11 cellular contexts compared by ENCODE assay signal in the genomic region with DNA sequence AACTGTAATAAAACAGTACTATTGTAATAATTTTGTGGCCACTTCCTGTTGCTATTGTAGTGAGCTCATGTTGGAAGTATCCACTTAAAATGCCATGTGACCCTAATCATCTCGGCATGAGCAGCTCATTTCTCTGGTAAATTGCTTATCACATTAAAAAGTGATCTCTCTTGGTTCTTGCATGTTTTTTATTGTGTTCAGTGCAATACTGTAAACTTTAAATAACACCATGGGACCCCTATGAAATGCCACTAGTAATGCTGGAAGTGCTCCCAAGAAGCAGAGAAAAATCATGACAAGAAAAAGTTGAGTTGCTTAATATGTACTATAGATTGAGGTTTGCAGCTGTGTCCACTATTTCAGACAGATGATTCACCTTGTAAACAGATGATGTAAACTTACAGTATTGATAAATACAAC. TPM values are rescaled to one million over a fixed set of nuclear protein-coding genes. Genes with fewer than 3 reads are reported as not detected.
DNase-seq lines count a peak whose midpoint lies in the region; ATAC-seq, FAIRE-seq and TF ChIP-seq lines count a peak whose summit lies in the region.
"Had no signal": no experiment of that assay in that cellular context is flagged by ENCODE, and none has a peak within 500 bp of the region (broad histone marks: within the 10 kb centered on the region; RNA-seq: fewer than 3 reads in every experiment).

No MANE protein-coding gene starts in this region.

- no peak overlapping the region for H2BK15ac ChIP-seq in mesenchymal stem cell (ENCODE audit: low read depth, poor library complexity, severe bottlenecking)

- peaks cover 24% of the 10 kb centered on the region for H3K36me3 Mint-ChIP-seq in activated CD4-positive, alpha-beta T cell treated with anti-CD3 and anti-CD28 coated beads, Interleukin-2, amount 10 ng/mL, durations not matched to agents 24 days and 14 days (ENCODE audit: low read depth)
- peaks cover 33% of the 10 kb centered on the region for H3K36me3 Mint-ChIP-seq in activated T-helper 2 cell treated with anti-CD3 and anti-CD28 coated beads, Interferon-gamma antibody, Interleukin-2, Interleukin-4, amounts not matched to agents 10 μg/mL and 5 μg/mL and 100 μg/mL, durations not matched to agents 14 hours and 24 hours and 36 hours (ENCODE audit: low read depth)

- peaks cover 9% of the 10 kb centered on the region for H3K9me3 Mint-ChIP-seq in activated CD4-positive, alpha-beta T cell treated with anti-CD3 and anti-CD28 coated beads, Interleukin-2, amount 10 ng/mL, durations not matched to agents 24 days and 14 days
- H3K9me3 Mint-ChIP-seq in activated T-helper 2 cell treated with anti-CD3 and anti-CD28 coated beads, Interferon-gamma antibody, Interleukin-2, Interleukin-4, amounts not matched to agents 10 μg/mL and 5 μg/mL and 100 μg/mL, durations not matched to agents 14 hours and 24 hours and 36 hours = peaks cover 9% of the 10 kb centered on the region

- no peak overlapping the region for H4K91ac ChIP-seq in mesenchymal stem cell (ENCODE audit: low read length)

- no peak overlapping the region for H3K4me3 Mint-ChIP-seq in activated CD4-positive, alpha-beta T cell treated with anti-CD3 and anti-CD28 coated beads, Interleukin-2, amount 10 ng/mL, durations not matched to agents 24 days and 14 days
- H3K4me3 Mint-ChIP-seq in activated T-helper 2 cell treated with anti-CD3 and anti-CD28 coated beads, Interferon-gamma antibody, Interleukin-2, Interleukin-4, amounts not matched to agents 10 μg/mL and 5 μg/mL and 100 μg/mL, durations not matched to agents 14 hours and 24 hours and 36 hours (ENCODE audit: low read depth) = no peak overlapping the region
- H3K4me3 Mint-ChIP-seq: activated T-cell treated with anti-CD3 and anti-CD28 coated beads, Interleukin-2, amount 50 U/mL, for 24 hours; T-helper 2 cell treated with Interferon-gamma antibody and Interleukin-4, amounts not matched to agents 5 μg/mL and 100 μg/mL, for 36 hours had no signal

- no peak overlapping the region for H3K18ac ChIP-seq in mesenchymal stem cell (ENCODE audit: low read depth in 1 of 2, low read length in 2 of 2)

- H3K4me3 ChIP-seq in K562 (no peak overlapping the region), mesenchymal stem cell (ENCODE audit: insufficient read depth in 1 of 2, low read depth in 1 of 2, low read length in 2 of 2) (no peak overlapping the region)
- H3K4me3 ChIP-seq: stomach had no signal

- no peaks in the 10 kb centered on the region for H4K20me1 ChIP-seq in K562 (replicated peaks; ENCODE audit: control insufficient read depth, insufficient read depth, low read length)

- H3K9me3 ChIP-seq in K562 (replicated peaks; ENCODE audit: control insufficient read depth, insufficient read depth, low read depth, low read length) (0 out of 2 replicates have a peak, but pooled peaks cover 2% of the 10 kb centered on the region), mesenchymal stem cell (ENCODE audit: control insufficient read depth, low read length) (peaks cover 3% of the 10 kb centered on the region)
- H3K9me3 ChIP-seq: stomach had no signal

- H3K79me1 ChIP-seq in mesenchymal stem cell (replicated peaks; ENCODE audit: low read length, poor library complexity, severe bottlenecking) = peaks cover 6% of the 10 kb centered on the region

- TF ChIP-seq RAD21 in K562 (CRISPR knock-in tag; conservative IDR thresholded peaks at IDR 0.05 in 1 of 2, IDR thresholded peaks at IDR 0.05 in 1 of 2) = no peak

- H3K9me1 ChIP-seq in K562 (ENCODE audit: control insufficient read depth, insufficient read depth, low read length) = no peaks in the 10 kb centered on the region

- H3K23ac ChIP-seq in mesenchymal stem cell (ENCODE audit: low read length in 2 of 2) = no peak overlapping the region

- no peak overlapping the region for H2AFZ ChIP-seq in K562 (ENCODE audit: low read depth, low read length)
- no peak overlapping the region for H2AFZ ChIP-seq in mesenchymal stem cell (ENCODE audit: low read depth, low read length)

- H2BK120ac ChIP-seq in mesenchymal stem cell (ENCODE audit: low read depth, low read length) = no peak overlapping the region

- H2BK12ac ChIP-seq in mesenchymal stem cell (ENCODE audit: low read length in 2 of 2) = no peak overlapping the region

- no peak overlapping the region for H3K4ac ChIP-seq in mesenchymal stem cell (ENCODE audit: low read depth in 1 of 2, low read length in 2 of 2)

- CTCF ChIA-PET in K562 (lab: Yijun Ruan, JAX; ENCODE audit: low intra/inter-chr PET ratio) = no interaction called here

- no peak overlapping the region for H3K9ac ChIP-seq in K562 (ENCODE audit: insufficient read depth in 1 of 2, low read depth in 2 of 2, low read length in 2 of 2)
- H3K9ac ChIP-seq in mesenchymal stem cell (ENCODE audit: low read length) = peak overlapping the region; percentile 25

- no peak overlapping the region for H3K27ac Mint-ChIP-seq in activated CD4-positive, alpha-beta T cell treated with anti-CD3 and anti-CD28 coated beads, Interleukin-2, amount 10 ng/mL, durations not matched to agents 24 days and 14 days
- no peak overlapping the region for H3K27ac Mint-ChIP-seq in activated T-helper 2 cell treated with anti-CD3 and anti-CD28 coated beads, Interferon-gamma antibody, Interleukin-2, Interleukin-4, amounts not matched to agents 10 μg/mL and 5 μg/mL and 100 μg/mL, durations not matched to agents 14 hours and 24 hours and 36 hours
- H3K27ac Mint-ChIP-seq: activated T-cell treated with anti-CD3 and anti-CD28 coated beads, Interleukin-2, amount 50 U/mL, for 24 hours; T-helper 2 cell treated with Interferon-gamma antibody and Interleukin-4, amounts not matched to agents 5 μg/mL and 100 μg/mL, for 36 hours had no signal

- no peak overlapping the region for H2BK5ac ChIP-seq in mesenchymal stem cell (ENCODE audit: low read depth, low read length, poor library complexity, severe bottlenecking)

- DNase-seq in EH (ENCODE audit: low read depth) = peak; percentile 91
- peak; percentile 14 for DNase-seq in NCI-H2029 (lab: John Stamatoyannopoulos, UW)
- no peak for DNase-seq in K562 (ENCODE audit: extremely low read depth in 1 of 4, low spot score in 3 of 4)
- DNase-seq in mesenchymal stem cell = peak; percentile 84
- DNase-seq in erythroblast (lab: John Stamatoyannopoulos, UW) = no peak
- DNase-seq in NCI-H526 treated with DMSO at 0.1 percent for 48 hours (lab: John Stamatoyannopoulos, UW) = no peak
- no peak for DNase-seq in activated CD4-positive, alpha-beta T cell treated with anti-CD3 and anti-CD28 coated beads, Interleukin-2, amount 10 ng/mL, durations not matched to agents 24 days and 14 days
- no peak for DNase-seq in activated T-helper 2 cell treated with anti-CD3 and anti-CD28 coated beads, Interferon-gamma antibody, Interleukin-2, Interleukin-4, amounts not matched to agents 10 μg/mL and 5 μg/mL and 100 μg/mL, durations not matched to agents 14 hours and 24 hours and 36 hours (ENCODE audit: low spot score)
- DNase-seq: activated T-cell treated with anti-CD3 and anti-CD28 coated beads, Interleukin-2, amount 50 U/mL, for 24 hours; stomach had no signal

- H3K4me1 ChIP-seq in K562 (replicated peaks in 1 of 2; ENCODE audit: control insufficient read depth in 2 of 2, insufficient read depth in 2 of 2, low read length in 2 of 2) (no peaks in the 10 kb centered on the region), mesenchymal stem cell (ENCODE audit: control insufficient read depth, insufficient read depth, low read depth, low read length) (no peaks in the 10 kb centered on the region)

- H3K36me3 ChIP-seq in K562 (ENCODE audit: control insufficient read depth, insufficient read depth, low read length) (peaks cover 5% of the 10 kb centered on the region; the same call in 1 of the 3 replicates), mesenchymal stem cell (ENCODE audit: control insufficient read depth in 1 of 2, insufficient read depth in 2 of 2, low read depth in 1 of 2, low read length in 2 of 2) (peaks cover 0 to 10% of the 10 kb centered on the region in 2 experiments)

- no peak overlapping the region for H2AK5ac ChIP-seq in mesenchymal stem cell (ENCODE audit: low read length, severe bottlenecking)

- TF ChIP-seq POLR2A in K562 (conservative IDR thresholded peaks at IDR 0.05) = no peak
- TF ChIP-seq POLR2A in erythroblast (IDR thresholded peaks at IDR 0.05; ENCODE audit: low read length) = no peak

- no peak for TF ChIP-seq EP300 in K562 (IDR thresholded peaks at IDR 0.05; ENCODE audit: low read length)

- H3K27me3 ChIP-seq in K562 (ENCODE audit: control insufficient read depth in 2 of 2, insufficient read depth in 2 of 2, low read length in 2 of 2) (no peaks in the 10 kb centered on the region), mesenchymal stem cell (ENCODE audit: control insufficient read depth in 1 of 2, insufficient read depth in 1 of 2, low read length in 2 of 2) (no peaks in the 10 kb centered on the region)
- H3K27me3 ChIP-seq: stomach had no signal

- FAIRE-seq in K562 (lab: Jason Lieb, UNC) = no peak

- in situ Hi-C loops in K562 (cut with MboI) = no loop called here

- no peak for TF ChIP-seq CTCF in K562 (IDR thresholded peaks at IDR 0.05 in 2 of 3, conservative IDR thresholded peaks at IDR 0.05 in 1 of 3; ENCODE audit: insufficient read depth in 2 of 3, low read depth in 1 of 3, low read length in 3 of 3)

- H3K27ac ChIP-seq in K562 (ENCODE audit: extremely low read depth, low read depth, low read length) = no peak overlapping the region
- peak overlapping the region; percentile 74 for H3K27ac ChIP-seq in mesenchymal stem cell (ENCODE audit: low read length, poor library complexity, severe bottlenecking)
- H3K27ac ChIP-seq: stomach had no signal

- H3K14ac ChIP-seq in mesenchymal stem cell (ENCODE audit: low read length in 2 of 2) = no peak overlapping the region

- 20% methylated on average over 1 of the region's 1 CpG for WGBS in K562 (ENCODE audit: insufficient coverage, low coverage, missing lambda C conversion rate)
- WGBS in mesenchymal stem cell = 0% methylated on average over 1 of the region's 1 CpG

- H4K8ac ChIP-seq in mesenchymal stem cell (ENCODE audit: low read length) = no peak overlapping the region

- H3K27me3 Mint-ChIP-seq in activated CD4-positive, alpha-beta T cell treated with anti-CD3 and anti-CD28 coated beads, Interleukin-2, amount 10 ng/mL, durations not matched to agents 24 days and 14 days = no peaks in the 10 kb centered on the region
- H3K27me3 Mint-ChIP-seq in activated T-helper 2 cell treated with anti-CD3 and anti-CD28 coated beads, Interferon-gamma antibody, Interleukin-2, Interleukin-4, amounts not matched to agents 10 μg/mL and 5 μg/mL and 100 μg/mL, durations not matched to agents 14 hours and 24 hours and 36 hours (ENCODE audit: low read depth) = no peaks in the 10 kb centered on the region
- H3K27me3 Mint-ChIP-seq: activated T-cell treated with anti-CD3 and anti-CD28 coated beads, Interleukin-2, amount 50 U/mL, for 24 hours had no signal

- no TSS peak for BruUV-seq in K562 (replicated peaks; lab: Mats Ljungman, UMichigan)

- H3K4me2 ChIP-seq in K562 (ENCODE audit: insufficient read depth, low read length) (no peak overlapping the region), mesenchymal stem cell (ENCODE audit: low read length, poor library complexity, severe bottlenecking) (no peak overlapping the region)

- peaks cover 4% of the 10 kb centered on the region for H3K4me1 Mint-ChIP-seq in activated CD4-positive, alpha-beta T cell treated with anti-CD3 and anti-CD28 coated beads, Interleukin-2, amount 10 ng/mL, durations not matched to agents 24 days and 14 days
- H3K4me1 Mint-ChIP-seq in activated T-helper 2 cell treated with anti-CD3 and anti-CD28 coated beads, Interferon-gamma antibody, Interleukin-2, Interleukin-4, amounts not matched to agents 10 μg/mL and 5 μg/mL and 100 μg/mL, durations not matched to agents 14 hours and 24 hours and 36 hours (ENCODE audit: low read depth) = peaks cover 5% of the 10 kb centered on the region

- H3K79me2 ChIP-seq in K562 (ENCODE audit: control insufficient read depth, insufficient read depth, low read length) = no peaks in the 10 kb centered on the region

- intact Hi-C loops in K562 (cut with micrococcal nuclease) = no loop called here
- intact Hi-C loops in activated CD4-positive, alpha-beta T cell treated with anti-CD3 and anti-CD28 coated beads, Interleukin-2, amount 10 ng/mL, durations not matched to agents 24 days and 14 days (cut with micrococcal nuclease) = no loop called here
- intact Hi-C loops in activated T-helper 2 cell treated with anti-CD3 and anti-CD28 coated beads, Interferon-gamma antibody, Interleukin-2, Interleukin-4, amounts not matched to agents 10 μg/mL and 5 μg/mL and 100 μg/mL, durations not matched to agents 14 hours and 24 hours and 36 hours (cut with micrococcal nuclease) = no loop called here

- POLR2A ChIA-PET in K562 (lab: Yijun Ruan, JAX) = no interaction called here

- no peak for ATAC-seq in K562

RNA-seq across cellular contexts. Expression of a gene that starts 45.6 kb away (rescaled TPM):
- total RNA-seq in K562 (2011; cell fraction: chromatin; rRNA removed; ENCODE audit: low replicate concordance) = 58.4 and 103 TPM in 2 replicates
- 37.9 and 41.5 TPM in 2 replicates for total RNA-seq in K562 (2011; cell fraction: nucleolus; rRNA removed)
- 45.5 and 54.7 TPM in 2 replicates for total RNA-seq in K562 (2011; cell fraction: nucleoplasm; rRNA removed)
- total RNA-seq in K562 (2014; rRNA removed) (60.3 and 63.5 TPM in 2 replicates), K562 (2014; rRNA removed; fragmentation: Illumina TruSeq; extraction: Trizol) (121 and 133 TPM in 2 replicates), K562 (2015; rRNA removed; fragmentation: Illumina TruSeq; extraction: Trizol) (69.0 and 77.0 TPM in 2 replicates), K562 (2021) (105 and 111 TPM in 2 replicates)
- polyA plus RNA-seq in K562 (2011; rRNA removed) (107 and 129 TPM in 2 replicates), K562 (2014; fragmentation: Illumina TruSeq; extraction: Trizol) (96.9 and 100 TPM in 2 replicates), K562 (2014; fragmentation: Nextera tagmentation; extraction: Ambion mirVana) (100 to 1,000 TPM; 147 to 178 TPM), K562 (2014; rRNA removed) (63.6 and 73.9 TPM in 2 replicates)
- 25.1 and 41.6 TPM in 2 replicates for polyA plus RNA-seq in K562 (2011; cell fraction: cytosol; rRNA removed)
- polyA plus RNA-seq in K562 (2011; cell fraction: nucleus; rRNA removed) = 39.7 and 55.4 TPM in 2 replicates
- 73.3 and 75.3 TPM in 2 replicates for polyA plus RNA-seq in K562 (2012)
- 248 and 292 TPM in 2 replicates for polyA minus RNA-seq in K562 (2011; rRNA and poly(A)+ RNA removed)
- 69.3 and 87.1 TPM in 2 replicates for polyA minus RNA-seq in K562 (2011; cell fraction: cytosol; rRNA and poly(A)+ RNA removed)
- polyA minus RNA-seq in K562 (2011; cell fraction: nucleus; rRNA and poly(A)+ RNA removed) = 50.4 and 91.6 TPM in 2 replicates
- 37.8 TPM for polyA plus RNA-seq in mesenchymal stem cell (2013, experiment 1 of 2)
- 37.6 TPM for polyA plus RNA-seq in mesenchymal stem cell (2013, experiment 2 of 2)
- 78.2 and 81.8 TPM in 2 replicates for total RNA-seq in activated CD4-positive, alpha-beta T cell treated with anti-CD3 and anti-CD28 coated beads, Interleukin-2, amount 10 ng/mL, durations not matched to agents 24 days and 14 days
- 70.1 and 70.4 TPM in 2 replicates for total RNA-seq in activated T-helper 2 cell treated with anti-CD3 and anti-CD28 coated beads, Interferon-gamma antibody, Interleukin-2, Interleukin-4, amounts not matched to agents 10 μg/mL and 5 μg/mL and 100 μg/mL, durations not matched to agents 14 hours and 24 hours and 36 hours

Comparison
In these comparisons a context has a peak if more than half of its experiments do, and no peak if none do; other contexts are left out.
1. DNase-seq: peak in EH (single experiment), NCI-H2029 (single experiment) and mesenchymal stem cell (single experiment); none in K562 (0 of 4), erythroblast (0 of 2), NCI-H526 treated with DMSO at 0.1 percent for 48 hours (single experiment), activated CD4-positive, alpha-beta T cell treated with anti-CD3 and anti-CD28 coated beads, Interleukin-2, amount 10 ng/mL, durations not matched to agents 24 days and 14 days (single experiment) and activated T-helper 2 cell treated with anti-CD3 and anti-CD28 coated beads, Interferon-gamma antibody, Interleukin-2, Interleukin-4, amounts not matched to agents 10 μg/mL and 5 μg/mL and 100 μg/mL, durations not matched to agents 14 hours and 24 hours and 36 hours (single experiment).